3 cellular contexts compared by ENCODE assay signal in the genomic region with DNA sequence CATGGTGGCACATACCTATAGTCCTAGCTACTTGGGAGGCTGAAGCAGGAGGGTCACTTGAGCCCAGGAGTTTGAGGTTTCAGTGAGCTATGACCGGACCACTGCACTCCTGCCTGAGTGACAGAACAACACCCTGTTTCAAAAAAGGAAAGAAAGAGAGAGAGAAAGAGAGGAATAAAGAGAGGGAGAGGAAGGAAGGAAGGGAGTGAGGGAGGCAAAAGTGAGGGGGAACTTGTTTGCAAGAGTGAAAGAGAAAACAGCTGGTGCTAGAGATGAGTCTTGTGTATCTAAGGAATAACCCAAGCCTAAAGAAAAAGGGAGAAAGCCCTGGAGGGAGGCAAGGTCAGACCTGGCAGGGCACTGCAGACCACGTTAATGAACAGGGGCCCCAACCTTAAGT.
TF ChIP-seq lines count a peak whose summit lies in the region.

No MANE protein-coding gene starts in this region.

TF ChIP-seq in SK-N-SH, 30 proteins besides CTCF, POLR2A, EP300 and RAD21 (continues in another document):
- TF ChIP-seq, protein P1, sequence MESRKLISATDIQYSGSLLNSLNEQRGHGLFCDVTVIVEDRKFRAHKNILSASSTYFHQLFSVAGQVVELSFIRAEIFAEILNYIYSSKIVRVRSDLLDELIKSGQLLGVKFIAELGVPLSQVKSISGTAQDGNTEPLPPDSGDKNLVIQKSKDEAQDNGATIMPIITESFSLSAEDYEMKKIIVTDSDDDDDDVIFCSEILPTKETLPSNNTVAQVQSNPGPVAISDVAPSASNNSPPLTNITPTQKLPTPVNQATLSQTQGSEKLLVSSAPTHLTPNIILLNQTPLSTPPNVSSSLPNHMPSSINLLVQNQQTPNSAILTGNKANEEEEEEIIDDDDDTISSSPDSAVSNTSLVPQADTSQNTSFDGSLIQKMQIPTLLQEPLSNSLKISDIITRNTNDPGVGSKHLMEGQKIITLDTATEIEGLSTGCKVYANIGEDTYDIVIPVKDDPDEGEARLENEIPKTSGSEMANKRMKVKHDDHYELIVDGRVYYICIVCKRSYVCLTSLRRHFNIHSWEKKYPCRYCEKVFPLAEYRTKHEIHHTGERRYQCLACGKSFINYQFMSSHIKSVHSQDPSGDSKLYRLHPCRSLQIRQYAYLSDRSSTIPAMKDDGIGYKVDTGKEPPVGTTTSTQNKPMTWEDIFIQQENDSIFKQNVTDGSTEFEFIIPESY (IDR thresholded peaks at IDR 0.05; ENCODE audit: borderline replicate concordance, low read depth), result no peak
- no peak for TF ChIP-seq JUND (IDR thresholded peaks at IDR 0.05)
- TF ChIP-seq, protein P2, sequence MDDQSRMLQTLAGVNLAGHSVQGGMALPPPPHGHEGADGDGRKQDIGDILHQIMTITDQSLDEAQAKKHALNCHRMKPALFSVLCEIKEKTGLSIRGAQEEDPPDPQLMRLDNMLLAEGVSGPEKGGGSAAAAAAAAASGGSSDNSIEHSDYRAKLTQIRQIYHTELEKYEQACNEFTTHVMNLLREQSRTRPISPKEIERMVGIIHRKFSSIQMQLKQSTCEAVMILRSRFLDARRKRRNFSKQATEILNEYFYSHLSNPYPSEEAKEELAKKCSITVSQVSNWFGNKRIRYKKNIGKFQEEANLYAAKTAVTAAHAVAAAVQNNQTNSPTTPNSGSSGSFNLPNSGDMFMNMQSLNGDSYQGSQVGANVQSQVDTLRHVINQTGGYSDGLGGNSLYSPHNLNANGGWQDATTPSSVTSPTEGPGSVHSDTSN (IDR thresholded peaks at IDR 0.05), result no peak
- TF ChIP-seq, protein P3, sequence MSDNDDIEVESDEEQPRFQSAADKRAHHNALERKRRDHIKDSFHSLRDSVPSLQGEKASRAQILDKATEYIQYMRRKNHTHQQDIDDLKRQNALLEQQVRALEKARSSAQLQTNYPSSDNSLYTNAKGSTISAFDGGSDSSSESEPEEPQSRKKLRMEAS (IDR thresholded peaks at IDR 0.05; ENCODE audit: low read depth), result no peak
- TF ChIP-seq RFX5 (IDR thresholded peaks at IDR 0.05; ENCODE audit: low read length), result no peak
- no peak for TF ChIP-seq POLR2AphosphoS5 (IDR thresholded peaks at IDR 0.05; ENCODE audit: low read depth, low read length)
- no peak for TF ChIP-seq YY1 (IDR thresholded peaks at IDR 0.05; ENCODE audit: low read depth)
- TF ChIP-seq SIN3A (IDR thresholded peaks at IDR 0.05; ENCODE audit: borderline replicate concordance, low read depth, low read length), result no peak
- TF ChIP-seq SMC3 (IDR thresholded peaks at IDR 0.05; ENCODE audit: low read depth, low read length), result no peak
- TF ChIP-seq TEAD4 (IDR thresholded peaks at IDR 0.05; ENCODE audit: borderline replicate concordance, insufficient read depth), result no peak
- no peak for TF ChIP-seq TCF12 (IDR thresholded peaks at IDR 0.05)
- TF ChIP-seq, protein P4, sequence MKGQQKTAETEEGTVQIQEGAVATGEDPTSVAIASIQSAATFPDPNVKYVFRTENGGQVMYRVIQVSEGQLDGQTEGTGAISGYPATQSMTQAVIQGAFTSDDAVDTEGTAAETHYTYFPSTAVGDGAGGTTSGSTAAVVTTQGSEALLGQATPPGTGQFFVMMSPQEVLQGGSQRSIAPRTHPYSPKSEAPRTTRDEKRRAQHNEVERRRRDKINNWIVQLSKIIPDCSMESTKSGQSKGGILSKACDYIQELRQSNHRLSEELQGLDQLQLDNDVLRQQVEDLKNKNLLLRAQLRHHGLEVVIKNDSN (IDR thresholded peaks at IDR 0.05; ENCODE audit: borderline replicate concordance, low read depth), result no peak
- no peak for TF ChIP-seq FOSL2 (IDR thresholded peaks at IDR 0.05; ENCODE audit: borderline replicate concordance, low read depth)
- no peak for TF ChIP-seq TAF1 (IDR thresholded peaks at IDR 0.05; ENCODE audit: borderline replicate concordance, low read depth, low read length)
- no peak for TF ChIP-seq MXI1 (IDR thresholded peaks at IDR 0.05; ENCODE audit: low read depth, low read length)
- TF ChIP-seq, protein P5, sequence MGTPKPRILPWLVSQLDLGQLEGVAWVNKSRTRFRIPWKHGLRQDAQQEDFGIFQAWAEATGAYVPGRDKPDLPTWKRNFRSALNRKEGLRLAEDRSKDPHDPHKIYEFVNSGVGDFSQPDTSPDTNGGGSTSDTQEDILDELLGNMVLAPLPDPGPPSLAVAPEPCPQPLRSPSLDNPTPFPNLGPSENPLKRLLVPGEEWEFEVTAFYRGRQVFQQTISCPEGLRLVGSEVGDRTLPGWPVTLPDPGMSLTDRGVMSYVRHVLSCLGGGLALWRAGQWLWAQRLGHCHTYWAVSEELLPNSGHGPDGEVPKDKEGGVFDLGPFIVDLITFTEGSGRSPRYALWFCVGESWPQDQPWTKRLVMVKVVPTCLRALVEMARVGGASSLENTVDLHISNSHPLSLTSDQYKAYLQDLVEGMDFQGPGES (IDR thresholded peaks at IDR 0.05; ENCODE audit: low read depth, low read length), result no peak

TF ChIP-seq in SK-N-SH treated with all-trans-retinoic acid at 6 μM for 48 hours, 23 proteins besides CTCF, POLR2A, EP300 and RAD21 (continued from another document and continues in another):
- TF ChIP-seq, protein P6, sequence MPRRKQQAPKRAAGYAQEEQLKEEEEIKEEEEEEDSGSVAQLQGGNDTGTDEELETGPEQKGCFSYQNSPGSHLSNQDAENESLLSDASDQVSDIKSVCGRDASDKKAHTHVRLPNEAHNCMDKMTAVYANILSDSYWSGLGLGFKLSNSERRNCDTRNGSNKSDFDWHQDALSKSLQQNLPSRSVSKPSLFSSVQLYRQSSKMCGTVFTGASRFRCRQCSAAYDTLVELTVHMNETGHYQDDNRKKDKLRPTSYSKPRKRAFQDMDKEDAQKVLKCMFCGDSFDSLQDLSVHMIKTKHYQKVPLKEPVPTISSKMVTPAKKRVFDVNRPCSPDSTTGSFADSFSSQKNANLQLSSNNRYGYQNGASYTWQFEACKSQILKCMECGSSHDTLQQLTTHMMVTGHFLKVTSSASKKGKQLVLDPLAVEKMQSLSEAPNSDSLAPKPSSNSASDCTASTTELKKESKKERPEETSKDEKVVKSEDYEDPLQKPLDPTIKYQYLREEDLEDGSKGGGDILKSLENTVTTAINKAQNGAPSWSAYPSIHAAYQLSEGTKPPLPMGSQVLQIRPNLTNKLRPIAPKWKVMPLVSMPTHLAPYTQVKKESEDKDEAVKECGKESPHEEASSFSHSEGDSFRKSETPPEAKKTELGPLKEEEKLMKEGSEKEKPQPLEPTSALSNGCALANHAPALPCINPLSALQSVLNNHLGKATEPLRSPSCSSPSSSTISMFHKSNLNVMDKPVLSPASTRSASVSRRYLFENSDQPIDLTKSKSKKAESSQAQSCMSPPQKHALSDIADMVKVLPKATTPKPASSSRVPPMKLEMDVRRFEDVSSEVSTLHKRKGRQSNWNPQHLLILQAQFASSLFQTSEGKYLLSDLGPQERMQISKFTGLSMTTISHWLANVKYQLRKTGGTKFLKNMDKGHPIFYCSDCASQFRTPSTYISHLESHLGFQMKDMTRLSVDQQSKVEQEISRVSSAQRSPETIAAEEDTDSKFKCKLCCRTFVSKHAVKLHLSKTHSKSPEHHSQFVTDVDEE (CRISPR knock-in tag; IDR thresholded peaks at IDR 0.05), result no peak
- TF ChIP-seq, protein P7, sequence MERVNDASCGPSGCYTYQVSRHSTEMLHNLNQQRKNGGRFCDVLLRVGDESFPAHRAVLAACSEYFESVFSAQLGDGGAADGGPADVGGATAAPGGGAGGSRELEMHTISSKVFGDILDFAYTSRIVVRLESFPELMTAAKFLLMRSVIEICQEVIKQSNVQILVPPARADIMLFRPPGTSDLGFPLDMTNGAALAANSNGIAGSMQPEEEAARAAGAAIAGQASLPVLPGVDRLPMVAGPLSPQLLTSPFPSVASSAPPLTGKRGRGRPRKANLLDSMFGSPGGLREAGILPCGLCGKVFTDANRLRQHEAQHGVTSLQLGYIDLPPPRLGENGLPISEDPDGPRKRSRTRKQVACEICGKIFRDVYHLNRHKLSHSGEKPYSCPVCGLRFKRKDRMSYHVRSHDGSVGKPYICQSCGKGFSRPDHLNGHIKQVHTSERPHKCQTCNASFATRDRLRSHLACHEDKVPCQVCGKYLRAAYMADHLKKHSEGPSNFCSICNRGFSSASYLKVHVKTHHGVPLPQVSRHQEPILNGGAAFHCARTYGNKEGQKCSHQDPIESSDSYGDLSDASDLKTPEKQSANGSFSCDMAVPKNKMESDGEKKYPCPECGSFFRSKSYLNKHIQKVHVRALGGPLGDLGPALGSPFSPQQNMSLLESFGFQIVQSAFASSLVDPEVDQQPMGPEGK (CRISPR knock-in tag; IDR thresholded peaks at IDR 0.05; ENCODE audit: borderline replicate concordance), result no peak
- TF ChIP-seq ESRRG (CRISPR knock-in tag; IDR thresholded peaks at IDR 0.05) (no peak), BACH2 (CRISPR knock-in tag; IDR thresholded peaks at IDR 0.05; ENCODE audit: borderline replicate concordance) (no peak)
- TF ChIP-seq, protein P8, sequence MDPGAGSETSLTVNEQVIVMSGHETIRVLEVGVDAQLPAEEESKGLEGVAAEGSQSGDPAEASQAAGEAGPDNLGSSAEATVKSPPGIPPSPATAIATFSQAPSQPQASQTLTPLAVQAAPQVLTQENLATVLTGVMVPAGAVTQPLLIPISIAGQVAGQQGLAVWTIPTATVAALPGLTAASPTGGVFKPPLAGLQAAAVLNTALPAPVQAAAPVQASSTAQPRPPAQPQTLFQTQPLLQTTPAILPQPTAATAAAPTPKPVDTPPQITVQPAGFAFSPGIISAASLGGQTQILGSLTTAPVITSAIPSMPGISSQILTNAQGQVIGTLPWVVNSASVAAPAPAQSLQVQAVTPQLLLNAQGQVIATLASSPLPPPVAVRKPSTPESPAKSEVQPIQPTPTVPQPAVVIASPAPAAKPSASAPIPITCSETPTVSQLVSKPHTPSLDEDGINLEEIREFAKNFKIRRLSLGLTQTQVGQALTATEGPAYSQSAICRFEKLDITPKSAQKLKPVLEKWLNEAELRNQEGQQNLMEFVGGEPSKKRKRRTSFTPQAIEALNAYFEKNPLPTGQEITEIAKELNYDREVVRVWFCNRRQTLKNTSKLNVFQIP (CRISPR knock-in tag; IDR thresholded peaks at IDR 0.05; ENCODE audit: borderline replicate concordance, low read depth), result no peak

TF ChIP-seq in HEK293, 187 proteins besides CTCF, POLR2A, EP300 and RAD21 (continued from another document):
- TF ChIP-seq, protein P9, sequence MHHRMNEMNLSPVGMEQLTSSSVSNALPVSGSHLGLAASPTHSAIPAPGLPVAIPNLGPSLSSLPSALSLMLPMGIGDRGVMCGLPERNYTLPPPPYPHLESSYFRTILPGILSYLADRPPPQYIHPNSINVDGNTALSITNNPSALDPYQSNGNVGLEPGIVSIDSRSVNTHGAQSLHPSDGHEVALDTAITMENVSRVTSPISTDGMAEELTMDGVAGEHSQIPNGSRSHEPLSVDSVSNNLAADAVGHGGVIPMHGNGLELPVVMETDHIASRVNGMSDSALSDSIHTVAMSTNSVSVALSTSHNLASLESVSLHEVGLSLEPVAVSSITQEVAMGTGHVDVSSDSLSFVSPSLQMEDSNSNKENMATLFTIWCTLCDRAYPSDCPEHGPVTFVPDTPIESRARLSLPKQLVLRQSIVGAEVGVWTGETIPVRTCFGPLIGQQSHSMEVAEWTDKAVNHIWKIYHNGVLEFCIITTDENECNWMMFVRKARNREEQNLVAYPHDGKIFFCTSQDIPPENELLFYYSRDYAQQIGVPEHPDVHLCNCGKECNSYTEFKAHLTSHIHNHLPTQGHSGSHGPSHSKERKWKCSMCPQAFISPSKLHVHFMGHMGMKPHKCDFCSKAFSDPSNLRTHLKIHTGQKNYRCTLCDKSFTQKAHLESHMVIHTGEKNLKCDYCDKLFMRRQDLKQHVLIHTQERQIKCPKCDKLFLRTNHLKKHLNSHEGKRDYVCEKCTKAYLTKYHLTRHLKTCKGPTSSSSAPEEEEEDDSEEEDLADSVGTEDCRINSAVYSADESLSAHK (tag by site-specific recombination; IDR thresholded peaks at IDR 0.05), result no peak
- TF ChIP-seq PRDM1 (tag by site-specific recombination; IDR thresholded peaks at IDR 0.05) (peak; percentile 82), GLIS1 (tag by site-specific recombination; IDR thresholded peaks at IDR 0.05) (no peak), OSR2 (tag by site-specific recombination; IDR thresholded peaks at IDR 0.05) (no peak)
